In genomic region chr16:69108905-69109252, GRCh38 we compare ENCODE assay signal across 28 cellular contexts. TPM values are rescaled to one million over a fixed set of nuclear protein-coding genes. Genes with fewer than 3 reads are reported as not detected.
DNase-seq lines count a peak whose midpoint lies in the region; ATAC-seq, FAIRE-seq and TF ChIP-seq lines count a peak whose summit lies in the region.
"Had no signal": no experiment of that assay in that cellular context is flagged by ENCODE, and none has a peak within 500 bp of the region (broad histone marks: within the 10 kb centered on the region; RNA-seq: fewer than 3 reads in every experiment).

No MANE protein-coding gene starts in this region.

- H3K4ac ChIP-seq in mesendoderm (ENCODE audit: low read depth, low read length): no peak overlapping the region

- H3K36me3 Mint-ChIP-seq in astrocyte (ENCODE audit: low read depth, unreplicated experiment): peaks cover 16% of the 10 kb centered on the region
- H3K36me3 Mint-ChIP-seq: activated CD8-positive, alpha-beta memory T cell treated with anti-CD3 and anti-CD28 coated beads, Interleukin-2, amount 10 ng/mL, durations not matched to agents 7 days and 5 days had no signal

- H3K79me1 ChIP-seq in mesendoderm (ENCODE audit: low read length): peaks cover 3% of the 10 kb centered on the region

- no peak overlapping the region for H3K4me3 Mint-ChIP-seq in astrocyte (ENCODE audit: unreplicated experiment)
- H3K4me3 Mint-ChIP-seq: activated CD8-positive, alpha-beta memory T cell treated with anti-CD3 and anti-CD28 coated beads, Interleukin-2, amount 10 ng/mL, durations not matched to agents 7 days and 5 days; activated T-cell treated with anti-CD3 and anti-CD28 coated beads, Interleukin-2, amount 50 U/mL, for 4 hours; T-helper 1 cell treated with Interleukin-12 subunit alpha and Interleukin-12 subunit beta and Interleukin-4 antibody, amounts not matched to agents 30 μg/mL and 1 μg/mL, for 36 hours had no signal

- no peak for FAIRE-seq in astrocyte (lab: Jason Lieb, UNC)
- FAIRE-seq: D721Med, GM19239 had no signal

- no peak overlapping the region for H3K18ac ChIP-seq in mesendoderm (ENCODE audit: low read length)

- H3K27ac ChIP-seq in right atrium auricular region: no peak overlapping the region
- H3K27ac ChIP-seq in astrocyte (ENCODE audit: low read depth, low read length): no peak overlapping the region
- H3K27ac ChIP-seq in mesendoderm (ENCODE audit: low read depth, low read length): no peak overlapping the region
- H3K27ac ChIP-seq: SK-N-MC had no signal

- H2AFZ ChIP-seq in astrocyte (ENCODE audit: low read depth, low read length): no peak overlapping the region

- H4K5ac ChIP-seq in mesendoderm (ENCODE audit: low read length): no peak overlapping the region

- H3K36me3 ChIP-seq in right atrium auricular region (peaks cover 2% of the 10 kb centered on the region), astrocyte (ENCODE audit: insufficient read depth, low read length) (no peaks in the 10 kb centered on the region), mesendoderm (ENCODE audit: control insufficient read depth, insufficient read depth, low read length) (no peaks in the 10 kb centered on the region)

- intact Hi-C loops in Right ventricle myocardium inferior (cut with DNase I): loop anchor here (5.0 kb wide), 1 partner anchor 207 kb away; no protein-coding TSS in a partner anchor

- H3K9me3 Mint-ChIP-seq in astrocyte (ENCODE audit: unreplicated experiment): no peaks in the 10 kb centered on the region
- H3K9me3 Mint-ChIP-seq: activated T-cell treated with anti-CD3 and anti-CD28 coated beads, Interleukin-2, amount 50 U/mL, for 4 hours; endodermal cell; naive thymus-derived CD4-positive, alpha-beta T cell; T-helper 1 cell treated with Interleukin-12 subunit alpha and Interleukin-12 subunit beta and Interleukin-4 antibody, amounts not matched to agents 30 μg/mL and 1 μg/mL, for 36 hours had no signal

- TF ChIP-seq CTCF in right atrium auricular region (IDR thresholded peaks at IDR 0.05) (no peak), astrocyte (IDR thresholded peaks at IDR 0.05; ENCODE audit: insufficient read depth, low read depth, low read length) (no peak)

- H3K23ac ChIP-seq in mesendoderm (ENCODE audit: low read length): no peak overlapping the region

- WGBS in mesendoderm (ENCODE audit: extremely low coverage, insufficient coverage, low lambda C conversion rate): no CpG with 5 or more reads among the region's 4 CpGs

- H4K8ac ChIP-seq in mesendoderm (ENCODE audit: low read depth, low read length): no peak overlapping the region

- H2AK5ac ChIP-seq in mesendoderm (ENCODE audit: low read length): no peak overlapping the region

- H3K56ac ChIP-seq in mesendoderm (ENCODE audit: low read length): no peak overlapping the region

- peaks cover 17% of the 10 kb centered on the region for H3K27me3 Mint-ChIP-seq in astrocyte (ENCODE audit: low read depth, unreplicated experiment)

- H3K79me2 ChIP-seq in astrocyte (ENCODE audit: insufficient read depth, low read length) (no peaks in the 10 kb centered on the region), mesendoderm (ENCODE audit: control insufficient read depth, insufficient read depth, low read length) (peaks cover 10% of the 10 kb centered on the region)

- H2BK5ac ChIP-seq in mesendoderm (ENCODE audit: low read length): no peak overlapping the region

- peak overlapping the region; percentile 95 for H3K4me2 ChIP-seq in astrocyte (ENCODE audit: low read length)
- H3K4me2 ChIP-seq in mesendoderm (ENCODE audit: low read length): no peak overlapping the region

- H2BK120ac ChIP-seq in mesendoderm (ENCODE audit: low read depth, low read length): no peak overlapping the region

- no peak overlapping the region for H3K4me3 ChIP-seq in right atrium auricular region
- H3K4me3 ChIP-seq in astrocyte (ENCODE audit: insufficient read depth, low read depth, low read length): no peak overlapping the region
- no peak overlapping the region for H3K4me3 ChIP-seq in mesendoderm (ENCODE audit: low read length)
- H3K4me3 ChIP-seq: HAP-1, SK-N-MC had no signal

- H3K9ac ChIP-seq in astrocyte (ENCODE audit: low read length): no peak overlapping the region
- H3K9ac ChIP-seq in mesendoderm (ENCODE audit: low read length): peak overlapping the region; percentile 28

- H4K20me1 ChIP-seq in astrocyte (ENCODE audit: insufficient read depth, low read length): peaks cover 42% of the 10 kb centered on the region

- DNase-seq in Right ventricle myocardium inferior (ENCODE audit: missing footprints) (peak; percentile 18), right atrium auricular region (ENCODE audit: low spot score) (no peak), astrocyte (ENCODE audit: low read depth) (no peak), mesendoderm (no peak), amygdala (lab: John Stamatoyannopoulos, UW) (no peak), DMS53 (lab: John Stamatoyannopoulos, UW) (no peak), NCI-H345 (lab: John Stamatoyannopoulos, UW) (no peak), CD1c-positive myeloid dendritic cell (ENCODE audit: extremely low spot score) (no peak)
- DNase-seq: activated CD4-positive, alpha-beta T cell treated with anti-CD3 and anti-CD28 coated beads, Interleukin-2, amount 50 U/mL, for 4 hours; activated CD8-positive, alpha-beta memory T cell treated with anti-CD3 and anti-CD28 coated beads, Interleukin-2, amount 10 ng/mL, durations not matched to agents 7 days and 5 days; activated T-cell treated with anti-CD3 and anti-CD28 coated beads, Interleukin-2, amount 50 U/mL, for 4 hours; CD4-positive, CD25-positive, alpha-beta regulatory T cell; dermis blood vessel endothelial cell; head of caudate nucleus; IMR-90; kidney glomerular epithelial cell; naive thymus-derived CD4-positive, alpha-beta T cell; NCI-H82; stimulated activated CD4-positive, alpha-beta T cell treated with anti-CD3 and anti-CD28 coated beads, Interleukin-15, amount 100 ng/mL, for 24 hours; stimulated activated CD4-positive, alpha-beta T cell treated with anti-CD3 and anti-CD28 coated beads, Interleukin-4, amount 100 ng/mL, for 4 hours; trophoblast cell had no signal

- H3K27me3 ChIP-seq in right atrium auricular region (no peaks in the 10 kb centered on the region), astrocyte (ENCODE audit: insufficient read depth, low read length) (peaks cover 5% of the 10 kb centered on the region), mesendoderm (ENCODE audit: insufficient read depth, low read length, poor library complexity) (no peaks in the 10 kb centered on the region)

- H3K9me3 ChIP-seq in right atrium auricular region (no peaks in the 10 kb centered on the region), astrocyte (ENCODE audit: insufficient read depth, low read depth, low read length) (no peaks in the 10 kb centered on the region)
- H3K9me3 ChIP-seq: HAP-1 had no signal

- no peak overlapping the region for H3K27ac Mint-ChIP-seq in astrocyte (ENCODE audit: unreplicated experiment)
- H3K27ac Mint-ChIP-seq: activated CD8-positive, alpha-beta memory T cell treated with anti-CD3 and anti-CD28 coated beads, Interleukin-2, amount 10 ng/mL, durations not matched to agents 7 days and 5 days; CD4-positive, CD25-positive, alpha-beta regulatory T cell; endodermal cell; T-helper 1 cell treated with Interleukin-12 subunit alpha and Interleukin-12 subunit beta and Interleukin-4 antibody, amounts not matched to agents 30 μg/mL and 1 μg/mL, for 36 hours had no signal

- ATAC-seq in Right ventricle myocardium inferior: no peak
- ATAC-seq: activated CD8-positive, alpha-beta memory T cell treated with anti-CD3 and anti-CD28 coated beads, Interleukin-2, amount 10 ng/mL, durations not matched to agents 7 days and 5 days; activated T-cell treated with anti-CD3 and anti-CD28 coated beads, Interleukin-2, amount 50 U/mL, for 4 hours; naive thymus-derived CD4-positive, alpha-beta T cell had no signal

- H3K4me1 ChIP-seq in right atrium auricular region (peaks cover 0 to 36% of the 10 kb centered on the region in 2 donors), astrocyte (ENCODE audit: insufficient read depth, low read length) (peaks cover 25% of the 10 kb centered on the region), mesendoderm (ENCODE audit: control insufficient read depth, low read depth, low read length) (peaks cover 5% of the 10 kb centered on the region)

- no peak overlapping the region for H2BK15ac ChIP-seq in mesendoderm (replicated peaks; ENCODE audit: low read depth)

- peaks cover 10% of the 10 kb centered on the region for H3K4me1 Mint-ChIP-seq in astrocyte (ENCODE audit: low read depth, unreplicated experiment)

RNA-seq across cellular contexts. Expression of gene HAS3, which starts 3.4 kb away (rescaled TPM):
- total RNA-seq in Right ventricle myocardium inferior (0.30 TPM), right atrium auricular region (under 1 TPM; 0.11 to 0.28 TPM), astrocyte (1.7 and 2.0 TPM in 2 replicates)
- 12.0 TPM for polyA plus RNA-seq in mesendoderm (2013, experiment 1 of 2)
- polyA plus RNA-seq in mesendoderm (2013, experiment 2 of 2): 11.5 TPM
- total RNA-seq: NCI-H460 had no signal

RNA-seq across cellular contexts. Expression of gene CHTF8, which starts 23.5 kb away (rescaled TPM):
- total RNA-seq in Right ventricle myocardium inferior (58.3 TPM), right atrium auricular region (10 to 100 TPM; 49.4 to 60.5 TPM), astrocyte (86.4 and 89.2 TPM in 2 replicates)
- 88.0 TPM for polyA plus RNA-seq in mesendoderm (2013, experiment 1 of 2)
- 89.9 TPM for polyA plus RNA-seq in mesendoderm (2013, experiment 2 of 2)

RNA-seq across cellular contexts. Expression of gene UTP4, which starts 23.6 kb away (rescaled TPM):
- total RNA-seq in Right ventricle myocardium inferior (26.6 TPM), right atrium auricular region (10 to 100 TPM; 11.4 to 29.6 TPM), astrocyte (68.1 and 69.4 TPM in 2 replicates)
- 80.1 TPM for polyA plus RNA-seq in mesendoderm (2013, experiment 1 of 2)
- polyA plus RNA-seq in mesendoderm (2013, experiment 2 of 2): 82.8 TPM
